ENCODE assay signal across 15 cellular contexts in genomic region chr11:62676698-62677097, GRCh38. TPM values are rescaled to one million over a fixed set of nuclear protein-coding genes. Genes with fewer than 3 reads are reported as not detected.
DNase-seq lines count a peak whose midpoint lies in the region; ATAC-seq and TF ChIP-seq lines count a peak whose summit lies in the region.
"Had no signal": no experiment of that assay in that cellular context is flagged by ENCODE, and none has a peak within 500 bp of the region (broad histone marks: within the 10 kb centered on the region; RNA-seq: fewer than 3 reads in every experiment).

No MANE protein-coding gene starts in this region.

- 33 to 57% (median 42%) methylated on average over 2 to 6 of the region's 6 CpGs for WGBS in stomach, 5 donors

- peaks cover 23 to 51% (median 47%) of the 10 kb centered on the region in 4 donors for H3K36me3 ChIP-seq in stomach

- H3K27me3 Mint-ChIP-seq in activated CD8-positive, alpha-beta memory T cell treated with anti-CD3 and anti-CD28 coated beads, Interleukin-2, amount 10 ng/mL, durations not matched to agents 7 days and 5 days, result no peaks in the 10 kb centered on the region
- no peaks in the 10 kb centered on the region for H3K27me3 Mint-ChIP-seq in progenitor cell of endocrine pancreas

- H3K27ac Mint-ChIP-seq in activated CD8-positive, alpha-beta memory T cell treated with anti-CD3 and anti-CD28 coated beads, Interleukin-2, amount 10 ng/mL, durations not matched to agents 7 days and 5 days, result peak overlapping the region; percentile 90
- H3K27ac Mint-ChIP-seq in progenitor cell of endocrine pancreas, result peak overlapping the region; percentile 20

- H3K4me1 Mint-ChIP-seq in activated CD8-positive, alpha-beta memory T cell treated with anti-CD3 and anti-CD28 coated beads, Interleukin-2, amount 10 ng/mL, durations not matched to agents 7 days and 5 days, result peaks cover 51% of the 10 kb centered on the region
- H3K4me1 Mint-ChIP-seq in progenitor cell of endocrine pancreas (ENCODE audit: low read depth), result peaks cover 17% of the 10 kb centered on the region

- TF ChIP-seq EP300 in stomach (IDR thresholded peaks at IDR 0.05), result no peak

- H3K9me3 ChIP-seq in stomach, result no peaks in the 10 kb centered on the region
- H3K9me3 ChIP-seq: testis had no signal

- peak; percentile 25 for TF ChIP-seq CTCF in choroid plexus epithelial cell (conservative IDR thresholded peaks at IDR 0.05; ENCODE audit: low read depth, low read length)
- TF ChIP-seq CTCF in progenitor cell of endocrine pancreas (IDR thresholded peaks at IDR 0.05; ENCODE audit: unreplicated experiment), result no peak
- no peak for TF ChIP-seq CTCF in coronary artery (IDR thresholded peaks at IDR 0.05)
- no peak for TF ChIP-seq CTCF in stomach (IDR thresholded peaks at IDR 0.05)

- no peaks in the 10 kb centered on the region for H3K27me3 ChIP-seq in stomach
- H3K27me3 ChIP-seq: testis had no signal

- ATAC-seq in activated CD8-positive, alpha-beta memory T cell treated with anti-CD3 and anti-CD28 coated beads, Interleukin-2, amount 10 ng/mL, durations not matched to agents 7 days and 5 days, result no peak
- ATAC-seq in GM19328 (IDR thresholded peaks at IDR 0.05; ENCODE audit: unreplicated experiment), result no peak

- no peaks in the 10 kb centered on the region for H3K9me3 Mint-ChIP-seq in activated CD8-positive, alpha-beta memory T cell treated with anti-CD3 and anti-CD28 coated beads, Interleukin-2, amount 10 ng/mL, durations not matched to agents 7 days and 5 days (ENCODE audit: low read depth)
- no peaks in the 10 kb centered on the region for H3K9me3 Mint-ChIP-seq in progenitor cell of endocrine pancreas (ENCODE audit: low read depth)

- H3K4me1 ChIP-seq in stomach, result peaks cover 31 to 69% (median 52%) of the 10 kb centered on the region in 4 donors

- no peak for DNase-seq in activated CD8-positive, alpha-beta memory T cell treated with anti-CD3 and anti-CD28 coated beads, Interleukin-2, amount 10 ng/mL, durations not matched to agents 7 days and 5 days
- no peak for DNase-seq in activated CD8-positive, alpha-beta memory T cell treated with anti-CD3 and anti-CD28 coated beads for 24 hours
- DNase-seq in Kasumi-1 (lab: John Stamatoyannopoulos, UW) (peak; percentile 15 to 23), choroid plexus epithelial cell (ENCODE audit: low read depth) (no peak), progenitor cell of endocrine pancreas (ENCODE audit: low spot score, unreplicated experiment) (no peak), coronary artery (ENCODE audit: low spot score) (no peak), stomach (no peak)
- DNase-seq: activated CD4-positive, CD25-positive, alpha-beta regulatory T cell treated with anti-CD3 and anti-CD28 coated beads, Interleukin-2, amount 50 U/mL, for 72 hours; hypothalamus; MM.1S; NCI-H510A; SIG-M5; testis had no signal

- TF ChIP-seq POLR2A in stomach (IDR thresholded peaks at IDR 0.05), result no peak

- H3K4me3 ChIP-seq in choroid plexus epithelial cell (ENCODE audit: low read depth, low read length) (no peak overlapping the region), coronary artery (no peak overlapping the region), stomach (no peak overlapping the region)
- H3K4me3 ChIP-seq: lung, testis had no signal

- H3K4me3 Mint-ChIP-seq in activated CD8-positive, alpha-beta memory T cell treated with anti-CD3 and anti-CD28 coated beads, Interleukin-2, amount 10 ng/mL, durations not matched to agents 7 days and 5 days, result no peak overlapping the region
- H3K4me3 Mint-ChIP-seq in progenitor cell of endocrine pancreas (ENCODE audit: low read depth), result peak overlapping the region; percentile 86

- CTCF ChIA-PET in activated CD8-positive, alpha-beta memory T cell treated with anti-CD3 and anti-CD28 coated beads, Interleukin-2, amount 10 ng/mL, durations not matched to agents 7 days and 5 days (lab: Charles Lee), result interaction anchor here (1.0 to 2.1 kb wide), 6 partner anchors 12 to 282 kb away, joined by 3 to 7 read pairs (median 4); partner anchors contain the start of genes C11orf98, CSKMT, EML3 and ROM1

- intact Hi-C loops in stomach (cut with DNase I; ENCODE audit: low total_unique reads), result no loop called here

- peaks cover 26% of the 10 kb centered on the region for H3K36me3 Mint-ChIP-seq in activated CD8-positive, alpha-beta memory T cell treated with anti-CD3 and anti-CD28 coated beads, Interleukin-2, amount 10 ng/mL, durations not matched to agents 7 days and 5 days
- H3K36me3 Mint-ChIP-seq in progenitor cell of endocrine pancreas (ENCODE audit: insufficient read depth), result peaks cover 12% of the 10 kb centered on the region

- H3K27ac ChIP-seq in coronary artery (no peak overlapping the region), stomach (no peak overlapping the region)
- H3K27ac ChIP-seq: testis had no signal

RNA-seq across cellular contexts. Expression of gene UBXN1, which starts 2.2 kb away (rescaled TPM):
- total RNA-seq in activated CD8-positive, alpha-beta memory T cell treated with anti-CD3 and anti-CD28 coated beads, Interleukin-2, amount 10 ng/mL, durations not matched to agents 7 days and 5 days, result 100 to 1,000 TPM; 115 to 152 TPM
- 99.8 and 102 TPM in 2 replicates for total RNA-seq in progenitor cell of endocrine pancreas
- 100 to 1,000 TPM in 3 of 5 donors, 10 to 100 TPM in 2; 78.6 to 236 (median 151) TPM for total RNA-seq in stomach
- polyA plus RNA-seq in stomach, result 100 to 1,000 TPM; 113 to 236 (median 194) TPM

RNA-seq across cellular contexts. Expression of gene LBHD1, which starts 4.6 kb away (rescaled TPM):
- total RNA-seq in activated CD8-positive, alpha-beta memory T cell treated with anti-CD3 and anti-CD28 coated beads, Interleukin-2, amount 10 ng/mL, durations not matched to agents 7 days and 5 days, result 10 to 100 TPM; 17.7 to 27.5 TPM
- total RNA-seq in progenitor cell of endocrine pancreas (9.3 and 9.4 TPM in 2 replicates), stomach (10 to 100 TPM in 3 of 5 donors, 1 to 10 TPM in 1, under 1 TPM in 1; 0.45 to 56.6 (median 10.3) TPM)
- polyA plus RNA-seq in stomach, result 1 to 10 TPM; 4.9 to 6.8 (median 5.5) TPM

RNA-seq across cellular contexts. Expression of gene UQCC3, which starts 5.2 kb away (rescaled TPM):
- total RNA-seq in activated CD8-positive, alpha-beta memory T cell treated with anti-CD3 and anti-CD28 coated beads, Interleukin-2, amount 10 ng/mL, durations not matched to agents 7 days and 5 days, result 1 to 10 TPM; 7.2 to 9.0 TPM
- total RNA-seq in progenitor cell of endocrine pancreas (7.0 and 7.6 TPM in 2 replicates), stomach (10 to 100 TPM in 2 of 5 donors, 1 to 10 TPM in 3; 4.2 to 49.8 (median 8.1) TPM)
- 10 to 100 TPM; 16.2 to 30.3 (median 20.9) TPM for polyA plus RNA-seq in stomach

RNA-seq across cellular contexts. Expression of gene CSKMT, which starts 11.6 kb away (rescaled TPM):
- 10 to 100 TPM; 23.7 to 31.0 TPM for total RNA-seq in activated CD8-positive, alpha-beta memory T cell treated with anti-CD3 and anti-CD28 coated beads, Interleukin-2, amount 10 ng/mL, durations not matched to agents 7 days and 5 days
- total RNA-seq in progenitor cell of endocrine pancreas (12.2 and 18.0 TPM in 2 replicates), stomach (1 to 10 TPM in 4 of 5 donors, not detected in 1; 3.5 to 7.6 (median 4.9) TPM)
- polyA plus RNA-seq in stomach, result 10 to 100 TPM in 2 of 3 donors, 1 to 10 TPM in 1; 8.7 to 25.5 (median 19.9) TPM

RNA-seq across cellular contexts. Expression of gene C11orf98, which starts 11.7 kb away (rescaled TPM):
- 100 to 1,000 TPM; 130 to 131 TPM for total RNA-seq in activated CD8-positive, alpha-beta memory T cell treated with anti-CD3 and anti-CD28 coated beads, Interleukin-2, amount 10 ng/mL, durations not matched to agents 7 days and 5 days
- total RNA-seq in progenitor cell of endocrine pancreas, result 71.7 and 73.5 TPM in 2 replicates
- 10 to 100 TPM in 4 of 5 donors, 1 to 10 TPM in 1; 5.8 to 58.2 (median 27.2) TPM for total RNA-seq in stomach
- 100 to 1,000 TPM; 112 to 179 (median 139) TPM for polyA plus RNA-seq in stomach

Comparison
In these comparisons a context has a peak if more than half of its experiments do, and no peak if none do; other contexts are left out.
1. DNase-seq: peak in Kasumi-1 (2 of 2); none in activated CD8-positive, alpha-beta memory T cell treated with anti-CD3 and anti-CD28 coated beads, Interleukin-2, amount 10 ng/mL, durations not matched to agents 7 days and 5 days (single experiment), activated CD8-positive, alpha-beta memory T cell treated with anti-CD3 and anti-CD28 coated beads for 24 hours (single experiment), choroid plexus epithelial cell (single experiment), progenitor cell of endocrine pancreas (single experiment), coronary artery (single experiment) and stomach (single experiment).